9 cellular contexts compared by ENCODE assay signal in the genomic region with DNA sequence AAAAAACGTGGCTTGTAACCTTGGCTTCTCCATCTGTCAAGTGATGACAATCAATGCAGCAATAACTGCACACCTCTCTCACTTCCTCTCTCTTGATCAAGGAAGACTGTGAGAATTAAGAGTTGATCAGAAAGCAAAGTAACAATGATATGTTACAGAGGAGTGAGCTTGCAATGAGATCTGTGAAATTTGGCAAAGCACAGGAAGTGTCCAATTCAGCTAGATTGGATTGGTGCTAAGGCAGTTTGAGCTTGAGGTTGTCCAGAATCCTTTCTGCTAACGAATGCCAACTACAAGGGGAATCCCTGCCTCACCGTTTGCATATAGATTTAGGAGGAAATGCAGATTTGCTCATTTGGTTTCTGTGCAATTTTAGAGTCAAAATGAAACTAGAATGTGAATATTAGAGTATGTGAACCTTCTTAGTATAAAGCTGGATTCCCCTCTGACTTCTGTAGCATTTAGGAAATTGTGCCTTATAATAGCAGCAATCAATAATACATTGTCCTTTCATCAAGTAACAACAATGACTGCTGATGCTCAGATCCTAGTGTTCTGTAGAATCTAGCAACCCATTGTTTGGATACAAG.
DNase-seq lines count a peak whose midpoint lies in the region; ATAC-seq, FAIRE-seq and TF ChIP-seq lines count a peak whose summit lies in the region.
"Had no signal": no experiment of that assay in that cellular context is flagged by ENCODE, and none has a peak within 500 bp of the region (broad histone marks: within the 10 kb centered on the region; RNA-seq: fewer than 3 reads in every experiment).

No MANE protein-coding gene starts in this region.

- no peak overlapping the region for H3K27ac ChIP-seq in CD8-positive, alpha-beta T cell (ENCODE audit: low read depth, low read length)
- H3K27ac ChIP-seq in coronary artery: no peak overlapping the region

- no peak overlapping the region for H3K4me3 ChIP-seq in CD8-positive, alpha-beta T cell (ENCODE audit: low read depth, low read length)
- no peak overlapping the region for H3K4me3 ChIP-seq in coronary artery

- peaks cover 45% of the 10 kb centered on the region for H3K4me1 Mint-ChIP-seq in CD8-positive, alpha-beta T cell (ENCODE audit: low read depth)
- peaks cover 57% of the 10 kb centered on the region for H3K4me1 Mint-ChIP-seq in activated naive CD4-positive, alpha-beta T cell treated with anti-CD3 and anti-CD28 coated beads for 36 hours (ENCODE audit: low read depth)

- peak overlapping the region; percentile 0 for H3K4me3 Mint-ChIP-seq in CD8-positive, alpha-beta T cell
- H3K4me3 Mint-ChIP-seq in activated naive CD4-positive, alpha-beta T cell treated with anti-CD3 and anti-CD28 coated beads for 36 hours: peak overlapping the region; percentile 11

- H3K27me3 Mint-ChIP-seq in CD8-positive, alpha-beta T cell (ENCODE audit: low read depth): no peaks in the 10 kb centered on the region
- H3K27me3 Mint-ChIP-seq in activated naive CD4-positive, alpha-beta T cell treated with anti-CD3 and anti-CD28 coated beads for 36 hours (ENCODE audit: low read depth): peaks cover 3% of the 10 kb centered on the region

- FAIRE-seq in GM19239 (lab: Jason Lieb, UNC): peak; percentile 99

- H3K9me3 ChIP-seq in CD8-positive, alpha-beta T cell (ENCODE audit: low read length): no peaks in the 10 kb centered on the region

- no peak for ATAC-seq in CD8-positive, alpha-beta T cell
- ATAC-seq in HG03060 (IDR thresholded peaks at IDR 0.05; ENCODE audit: low read depth, unreplicated experiment) (peak; percentile 41), left ventricle myocardium superior (no peak)

- H3K27me3 ChIP-seq in CD8-positive, alpha-beta T cell (ENCODE audit: insufficient read depth, low read length): no peaks in the 10 kb centered on the region

- TF ChIP-seq CTCF in CD8-positive, alpha-beta T cell (IDR thresholded peaks at IDR 0.05): no peak
- no peak for TF ChIP-seq CTCF in coronary artery (IDR thresholded peaks at IDR 0.05)

- peaks cover 9% of the 10 kb centered on the region for H3K9me3 Mint-ChIP-seq in CD8-positive, alpha-beta T cell
- peaks cover 17% of the 10 kb centered on the region for H3K9me3 Mint-ChIP-seq in activated naive CD4-positive, alpha-beta T cell treated with anti-CD3 and anti-CD28 coated beads for 36 hours

- CTCF ChIA-PET in CD8-positive, alpha-beta T cell (lab: Charles Lee): interaction anchor here (1.0 to 1.5 kb wide), 4 partner anchors 13 to 370 kb away, joined by 3 to 4 read pairs (median 3); no protein-coding TSS in a partner anchor
- CTCF ChIA-PET in activated naive CD4-positive, alpha-beta T cell treated with anti-CD3 and anti-CD28 coated beads for 36 hours (lab: Charles Lee): interaction anchor here (1.1 to 1.4 kb wide), 3 partner anchors 13 to 381 kb away, joined by 3 to 5 read pairs (median 4); no protein-coding TSS in a partner anchor

- intact Hi-C loops in CD8-positive, alpha-beta T cell (cut with DNase I, micrococcal nuclease): loop anchor here in 1 of 2 experiments (10.0 kb wide), 1 partner anchor 1398 kb away; no protein-coding TSS in a partner anchor
- intact Hi-C loops in activated naive CD4-positive, alpha-beta T cell treated with anti-CD3 and anti-CD28 coated beads for 36 hours (cut with micrococcal nuclease): loop anchor here (1.0 to 2.0 kb wide), 10 partner anchors 13 to 583 kb away; a partner anchor contains a TSS
- intact Hi-C loops in left ventricle myocardium superior (cut with micrococcal nuclease): no loop called here

- no peaks in the 10 kb centered on the region for H3K36me3 ChIP-seq in CD8-positive, alpha-beta T cell (ENCODE audit: insufficient read depth, low read length)

- POLR2A ChIA-PET in CD8-positive, alpha-beta T cell (lab: Charles Lee): interaction anchor here (1.3 kb wide), 1 partner anchor 356 kb away, joined by 3 read pairs; no protein-coding TSS in a partner anchor

- H3K4me1 ChIP-seq in CD8-positive, alpha-beta T cell (ENCODE audit: insufficient read depth, low read length): peaks cover 36% of the 10 kb centered on the region

- H3K27ac Mint-ChIP-seq in CD8-positive, alpha-beta T cell: peak overlapping the region; percentile 45
- peak overlapping the region; percentile 46 for H3K27ac Mint-ChIP-seq in activated naive CD4-positive, alpha-beta T cell treated with anti-CD3 and anti-CD28 coated beads for 36 hours

- no peak for DNase-seq in CD8-positive, alpha-beta T cell
- DNase-seq in GM19239 (ENCODE audit: insufficient read length, low spot score): peak; percentile 26
- peak; percentile 73 for DNase-seq in activated naive CD4-positive, alpha-beta T cell treated with anti-CD3 and anti-CD28 coated beads for 36 hours
- DNase-seq in left ventricle myocardium superior: no peak
- DNase-seq in glomerular visceral epithelial cell (ENCODE audit: extremely low spot score): no peak
- DNase-seq in coronary artery (ENCODE audit: low spot score): no peak
- DNase-seq in NCI-H510A treated with DMSO at 0.1 percent for 48 hours (lab: John Stamatoyannopoulos, UW): no peak
- DNase-seq: NCI-H1436 treated with DMSO at 0.1 percent for 48 hours had no signal

- H3K36me3 Mint-ChIP-seq in CD8-positive, alpha-beta T cell: no peaks in the 10 kb centered on the region
- H3K36me3 Mint-ChIP-seq in activated naive CD4-positive, alpha-beta T cell treated with anti-CD3 and anti-CD28 coated beads for 36 hours (ENCODE audit: low read depth): peaks cover 6% of the 10 kb centered on the region

Comparison
In these comparisons a context has a peak if more than half of its experiments do, and no peak if none do; other contexts are left out.
1. DNase-seq: peak in GM19239 (single experiment) and activated naive CD4-positive, alpha-beta T cell treated with anti-CD3 and anti-CD28 coated beads for 36 hours (single experiment); none in CD8-positive, alpha-beta T cell (0 of 7), left ventricle myocardium superior (single experiment), glomerular visceral epithelial cell (single experiment), coronary artery (single experiment) and NCI-H510A treated with DMSO at 0.1 percent for 48 hours (single experiment).